In the genomic region with DNA sequence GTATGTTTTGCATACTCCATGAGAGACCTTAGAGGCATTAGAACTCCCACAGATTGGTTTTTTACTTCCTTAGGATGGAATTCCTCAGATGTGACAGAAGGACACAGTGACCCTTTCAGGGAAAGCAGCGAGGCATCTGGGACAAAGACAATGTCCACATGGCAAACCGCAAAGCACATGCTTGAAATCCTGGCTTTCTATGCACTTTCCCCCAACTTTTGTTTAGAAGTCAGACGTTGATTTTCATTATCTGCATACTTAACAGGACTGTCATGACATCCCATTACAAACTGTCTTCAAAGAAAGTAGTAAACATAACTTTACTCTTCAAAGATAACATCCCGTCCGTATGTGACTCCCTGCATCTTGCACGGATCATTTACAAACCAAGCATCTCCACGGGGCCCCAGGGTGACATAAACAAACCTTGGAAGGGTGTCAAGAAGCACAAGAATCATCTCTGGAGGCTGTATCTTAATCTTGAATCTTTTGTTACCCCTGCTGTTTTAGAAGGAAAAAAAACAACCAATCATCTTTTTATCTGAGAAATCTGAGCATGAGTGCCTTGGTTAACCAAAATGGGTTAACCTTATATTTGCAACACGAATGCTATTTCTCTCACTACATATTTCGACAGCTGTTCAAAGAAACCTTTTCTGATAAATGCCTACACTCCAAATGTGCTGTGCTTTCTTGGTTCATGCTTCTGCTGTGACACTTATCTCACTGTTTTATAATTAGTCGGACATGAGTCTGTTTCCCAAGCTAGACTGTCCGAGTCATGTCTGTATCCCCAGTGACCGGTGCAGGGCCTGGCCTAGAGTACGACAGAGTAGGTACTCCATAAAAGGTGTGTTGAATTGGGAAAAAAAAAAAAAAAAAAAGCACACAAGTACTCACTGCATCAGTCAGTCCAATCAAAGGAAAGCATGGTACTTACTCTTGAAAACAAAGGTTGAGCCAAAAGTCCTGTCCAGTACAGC, we compare ENCODE assay signal across 17 cellular contexts.
DNase-seq lines count a peak whose midpoint lies in the region; ATAC-seq, FAIRE-seq and TF ChIP-seq lines count a peak whose summit lies in the region.
"Had no signal": no experiment of that assay in that cellular context is flagged by ENCODE, and none has a peak within 500 bp of the region (broad histone marks: within the 10 kb centered on the region; RNA-seq: fewer than 3 reads in every experiment).

No MANE protein-coding gene starts in this region.

- CTCF ChIA-PET in BJ (lab: Yijun Ruan, JAX): interaction anchor here (0.7 to 2.1 kb wide), 5 partner anchors 18 to 217 kb away, joined by 3 to 9 read pairs (median 4); a partner anchor contains a TSS

- ATAC-seq in GM21717 (IDR thresholded peaks at IDR 0.05; ENCODE audit: unreplicated experiment) (no peak), GM18498 (IDR thresholded peaks at IDR 0.05; ENCODE audit: unreplicated experiment) (no peak)
- ATAC-seq: GM12878, pancreas had no signal

- TF ChIP-seq CTCF in BJ (IDR thresholded peaks at IDR 0.05; ENCODE audit: insufficient read depth, low read depth, low read length): no peak

- H3K36me3 ChIP-seq in BJ (ENCODE audit: control insufficient read depth, insufficient read depth, low read length): no peaks in the 10 kb centered on the region
- H3K36me3 ChIP-seq: pancreas, tibial nerve had no signal

- H3K27me3 ChIP-seq in BJ (ENCODE audit: control insufficient read depth, insufficient read depth, low read length): no peaks in the 10 kb centered on the region
- H3K27me3 ChIP-seq: pancreas, tibial nerve had no signal

- no peak overlapping the region for H3K4me3 ChIP-seq in BJ (ENCODE audit: low read depth, low read length)
- H3K4me3 ChIP-seq: GM12878, pancreas, PC-9, tibial nerve had no signal

- FAIRE-seq in RCC 7860 (lab: Jason Lieb, UNC): no peak
- FAIRE-seq: GM12878, pancreas had no signal

- POLR2A ChIA-PET in BJ (lab: Charles Lee): no interaction called here

- DNase-seq in BJ (ENCODE audit: low read depth) (peak; percentile 57), RCC 7860 (ENCODE audit: low spot score) (peak; percentile 31), fibroblast of the conjunctiva (ENCODE audit: low read depth) (peak; percentile 35), non-pigmented ciliary epithelial cell (ENCODE audit: low read depth) (peak; percentile 27), iPS-NIHi11 (ENCODE audit: low spot score) (no peak), NCI-H446 (lab: John Stamatoyannopoulos, UW) (no peak)
- DNase-seq: activated B cell treated with CpG ODN at 0.5 μM for 24 hours; activated CD8-positive, alpha-beta memory T cell treated with anti-CD3 and anti-CD28 coated beads, Interleukin-2, amount 50 U/mL, for 48 hours; activated naive CD4-positive, alpha-beta T cell treated with anti-CD3 and anti-CD28 coated beads, Interleukin-2, amount 50 U/mL, for 16 hours; NCI-H1092 treated with DMSO at 0.1 percent for 48 hours; NCI-H226; pancreas; PC-9 had no signal

Comparison
In these comparisons a context has a peak if more than half of its experiments do, and no peak if none do; other contexts are left out.
1. DNase-seq: peak in BJ (single experiment), RCC 7860 (single experiment), fibroblast of the conjunctiva (single experiment) and non-pigmented ciliary epithelial cell (single experiment); none in iPS-NIHi11 (single experiment) and NCI-H446 (0 of 2).